Comparison of ENCODE assay signal across 14 cellular contexts in the genomic region with DNA sequence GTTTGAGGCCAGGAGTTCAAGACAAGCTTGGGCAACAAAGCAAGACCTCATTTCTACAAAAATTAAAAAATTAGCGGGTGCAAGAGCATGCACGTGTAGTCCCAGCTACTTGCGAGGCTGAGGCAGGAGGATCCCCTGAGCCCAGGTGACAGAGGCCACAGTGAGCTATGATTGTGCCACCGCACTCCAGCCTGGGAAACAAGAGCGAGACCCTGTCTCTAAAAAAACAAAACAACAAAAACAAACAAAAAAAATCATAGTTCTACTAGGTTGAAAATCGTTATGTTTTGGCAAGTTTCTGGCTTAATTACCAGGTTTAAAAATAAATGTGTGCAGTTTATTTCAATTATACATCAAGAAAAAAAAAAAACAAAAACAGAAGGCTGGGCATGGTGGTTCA. TPM values are rescaled to one million over a fixed set of nuclear protein-coding genes. Genes with fewer than 3 reads are reported as not detected.
DNase-seq lines count a peak whose midpoint lies in the region; ATAC-seq and TF ChIP-seq lines count a peak whose summit lies in the region.
"Had no signal": no experiment of that assay in that cellular context is flagged by ENCODE, and none has a peak within 500 bp of the region (broad histone marks: within the 10 kb centered on the region; RNA-seq: fewer than 3 reads in every experiment).

No MANE protein-coding gene starts in this region.

- H3K27me3 Mint-ChIP-seq in activated naive CD4-positive, alpha-beta T cell treated with anti-CD3 and anti-CD28 coated beads, Interleukin-2, amount 10 ng/mL, durations not matched to agents 7 days and 5 days, result peaks cover 4% of the 10 kb centered on the region
- H3K27me3 Mint-ChIP-seq in endodermal cell (ENCODE audit: insufficient read depth), result no peaks in the 10 kb centered on the region

- H3F3A ChIP-seq in SU-DHL-6 (ENCODE audit: insufficient read depth), result peaks cover 12% of the 10 kb centered on the region; the same call in 1 of the 2 replicates

- no peak for TF ChIP-seq CTCF in SU-DHL-6 (IDR thresholded peaks at IDR 0.05; ENCODE audit: insufficient read depth, low read length, poor library complexity, severe bottlenecking)
- TF ChIP-seq CTCF in endodermal cell (conservative IDR thresholded peaks at IDR 0.05), result no peak

- H3K9ac ChIP-seq in SU-DHL-6 (ENCODE audit: low read length), result no peak overlapping the region
- peak overlapping the region; percentile 7 for H3K9ac ChIP-seq in endodermal cell (ENCODE audit: extremely low read depth, low read length, poor library complexity, severe bottlenecking)
- H3K9ac ChIP-seq: parathyroid adenoma had no signal

- peak overlapping the region; percentile 15 for H3K4me3 Mint-ChIP-seq in activated naive CD4-positive, alpha-beta T cell treated with anti-CD3 and anti-CD28 coated beads, Interleukin-2, amount 10 ng/mL, durations not matched to agents 7 days and 5 days
- peak overlapping the region; percentile 89 for H3K4me3 Mint-ChIP-seq in endodermal cell
- H3K4me3 Mint-ChIP-seq in stimulated activated effector memory CD8-positive, alpha-beta T cell treated with anti-CD3 and anti-CD28 coated beads, Interleukin-12 subunit alpha, Interleukin-12 subunit beta, amount 100 ng/mL, for 72 hours, result peak overlapping the region; percentile 95

- peaks cover 76% of the 10 kb centered on the region for H3K79me2 ChIP-seq in SU-DHL-6 (ENCODE audit: insufficient read depth, low read length)

- H3K4me3 ChIP-seq in SU-DHL-6 (ENCODE audit: insufficient read depth, low read length, poor library complexity, severe bottlenecking), result no peak overlapping the region
- H3K4me3 ChIP-seq in endodermal cell (ENCODE audit: low read length), result peak overlapping the region; percentile 90
- H3K4me3 ChIP-seq: lung had no signal

- peaks cover 52% of the 10 kb centered on the region for H3K36me3 Mint-ChIP-seq in activated naive CD4-positive, alpha-beta T cell treated with anti-CD3 and anti-CD28 coated beads, Interleukin-2, amount 10 ng/mL, durations not matched to agents 7 days and 5 days
- peaks cover 46% of the 10 kb centered on the region for H3K36me3 Mint-ChIP-seq in endodermal cell (ENCODE audit: low read depth)
- peaks cover 82% of the 10 kb centered on the region for H3K36me3 Mint-ChIP-seq in stimulated activated effector memory CD8-positive, alpha-beta T cell treated with anti-CD3 and anti-CD28 coated beads, Interleukin-12 subunit alpha, Interleukin-12 subunit beta, amount 100 ng/mL, for 72 hours

- peak overlapping the region; percentile 67 for H3K27ac Mint-ChIP-seq in activated naive CD4-positive, alpha-beta T cell treated with anti-CD3 and anti-CD28 coated beads, Interleukin-2, amount 10 ng/mL, durations not matched to agents 7 days and 5 days
- no peak overlapping the region for H3K27ac Mint-ChIP-seq in endodermal cell
- H3K27ac Mint-ChIP-seq in stimulated activated effector memory CD8-positive, alpha-beta T cell treated with anti-CD3 and anti-CD28 coated beads, Interleukin-12 subunit alpha, Interleukin-12 subunit beta, amount 100 ng/mL, for 72 hours, result peak overlapping the region; percentile 99

- no peaks in the 10 kb centered on the region for H3K4me1 ChIP-seq in endodermal cell (ENCODE audit: control insufficient read depth, insufficient read depth, low read length)

- CTCF ChIA-PET in activated naive CD4-positive, alpha-beta T cell treated with anti-CD3 and anti-CD28 coated beads, Interleukin-2, amount 10 ng/mL, durations not matched to agents 7 days and 5 days (lab: Charles Lee), result no interaction called here

- ATAC-seq in stimulated activated effector memory CD8-positive, alpha-beta T cell treated with anti-CD3 and anti-CD28 coated beads, Interleukin-12 subunit alpha, Interleukin-12 subunit beta, amount 100 ng/mL, for 72 hours, result no peak
- ATAC-seq in GM18870 (IDR thresholded peaks at IDR 0.05; ENCODE audit: unreplicated experiment), result no peak
- no peak for ATAC-seq in GM19455 (IDR thresholded peaks at IDR 0.05; ENCODE audit: unreplicated experiment)

- H3K9me3 Mint-ChIP-seq in activated naive CD4-positive, alpha-beta T cell treated with anti-CD3 and anti-CD28 coated beads, Interleukin-2, amount 10 ng/mL, durations not matched to agents 7 days and 5 days, result no peaks in the 10 kb centered on the region
- no peaks in the 10 kb centered on the region for H3K9me3 Mint-ChIP-seq in endodermal cell
- no peaks in the 10 kb centered on the region for H3K9me3 Mint-ChIP-seq in stimulated activated effector memory CD8-positive, alpha-beta T cell treated with anti-CD3 and anti-CD28 coated beads, Interleukin-12 subunit alpha, Interleukin-12 subunit beta, amount 100 ng/mL, for 72 hours

- peak overlapping the region; percentile 28 for H3K4me2 ChIP-seq in SU-DHL-6 (ENCODE audit: low read depth, low read length, poor library complexity, severe bottlenecking)

- H3K27ac ChIP-seq in SU-DHL-6 (ENCODE audit: low read depth, low read length) (no peak overlapping the region), endodermal cell (ENCODE audit: low read depth, low read length) (no peak overlapping the region)
- H3K27ac ChIP-seq: epithelial cell of prostate, parathyroid adenoma had no signal

- peaks cover 62% of the 10 kb centered on the region for H3K4me1 Mint-ChIP-seq in activated naive CD4-positive, alpha-beta T cell treated with anti-CD3 and anti-CD28 coated beads, Interleukin-2, amount 10 ng/mL, durations not matched to agents 7 days and 5 days
- H3K4me1 Mint-ChIP-seq in endodermal cell, result peaks cover 22% of the 10 kb centered on the region
- peaks cover 72% of the 10 kb centered on the region for H3K4me1 Mint-ChIP-seq in stimulated activated effector memory CD8-positive, alpha-beta T cell treated with anti-CD3 and anti-CD28 coated beads, Interleukin-12 subunit alpha, Interleukin-12 subunit beta, amount 100 ng/mL, for 72 hours

- WGBS in endodermal cell (ENCODE audit: insufficient coverage in 1 of 2, insufficient read length in 1 of 2), 2 experiments, result 94 to 99% methylated on average over 4 of the region's 6 CpGs

- no peak for DNase-seq in activated naive CD4-positive, alpha-beta T cell treated with anti-CD3 and anti-CD28 coated beads, Interleukin-2, amount 10 ng/mL, durations not matched to agents 7 days and 5 days
- DNase-seq in activated naive CD4-positive, alpha-beta T cell (lab: John Stamatoyannopoulos, UW), result no peak
- no peak for DNase-seq in endodermal cell
- no peak for DNase-seq in stimulated activated effector memory CD8-positive, alpha-beta T cell treated with anti-CD3 and anti-CD28 coated beads, Interleukin-12 subunit alpha, Interleukin-12 subunit beta, amount 100 ng/mL, for 72 hours (ENCODE audit: low spot score in 2 of 2)
- DNase-seq in NCI-H2196 (lab: John Stamatoyannopoulos, UW; ENCODE audit: unreplicated experiment), result no peak
- DNase-seq: central memory CD4-positive, alpha-beta T cell; hypothalamus; KG1 had no signal

- no peaks in the 10 kb centered on the region for H3K27me3 ChIP-seq in SU-DHL-6 (ENCODE audit: low read length)
- no peaks in the 10 kb centered on the region for H3K27me3 ChIP-seq in endodermal cell (ENCODE audit: control insufficient read depth, insufficient read depth, low read length, poor library complexity, severe bottlenecking)

- peaks cover 44% of the 10 kb centered on the region for H3K36me3 ChIP-seq in SU-DHL-6 (ENCODE audit: low read length)
- H3K36me3 ChIP-seq in endodermal cell (ENCODE audit: control insufficient read depth, insufficient read depth, low read length), result peaks cover 51% of the 10 kb centered on the region

- H2AFZ ChIP-seq in SU-DHL-6 (ENCODE audit: low read depth, low read length, severe bottlenecking), result no peak overlapping the region
- H2AFZ ChIP-seq: parathyroid adenoma had no signal

- H4K20me1 ChIP-seq in SU-DHL-6 (ENCODE audit: low read depth, low read length), result peaks cover 53% of the 10 kb centered on the region

- H3K9me3 ChIP-seq in SU-DHL-6 (ENCODE audit: insufficient read depth, low read length) (no peaks in the 10 kb centered on the region), endodermal cell (ENCODE audit: control insufficient read depth, low read length) (no peaks in the 10 kb centered on the region)

- no peaks in the 10 kb centered on the region for H3K9me2 ChIP-seq in SU-DHL-6 (replicated peaks; ENCODE audit: insufficient read depth, low read length)

RNA-seq across cellular contexts. Expression of a gene that starts 2.6 kb away (rescaled TPM):
- 100 to 1,000 TPM; 106 to 144 TPM for total RNA-seq in endodermal cell
- 89.9 TPM for polyA plus RNA-seq in endodermal cell (2013, experiment 1 of 2)
- 86.4 TPM for polyA plus RNA-seq in endodermal cell (2013, experiment 2 of 2)

Comparison
In these comparisons a context has a peak if more than half of its experiments do, and no peak if none do; other contexts are left out.
1. H3K4me3 Mint-ChIP-seq: peak in every context shown above with its lines; median percentile 95 in stimulated activated effector memory CD8-positive, alpha-beta T cell treated with anti-CD3 and anti-CD28 coated beads, Interleukin-12 subunit alpha, Interleukin-12 subunit beta, amount 100 ng/mL, for 72 hours; 89 in endodermal cell; 15 in activated naive CD4-positive, alpha-beta T cell treated with anti-CD3 and anti-CD28 coated beads, Interleukin-2, amount 10 ng/mL, durations not matched to agents 7 days and 5 days.